8 cellular contexts compared by ENCODE assay signal in genomic region chr2:47782557-47783490, GRCh38. TPM values are rescaled to one million over a fixed set of nuclear protein-coding genes. Genes with fewer than 3 reads are reported as not detected.
DNase-seq lines count a peak whose midpoint lies in the region; TF ChIP-seq lines count a peak whose summit lies in the region.

A gene with protein sequence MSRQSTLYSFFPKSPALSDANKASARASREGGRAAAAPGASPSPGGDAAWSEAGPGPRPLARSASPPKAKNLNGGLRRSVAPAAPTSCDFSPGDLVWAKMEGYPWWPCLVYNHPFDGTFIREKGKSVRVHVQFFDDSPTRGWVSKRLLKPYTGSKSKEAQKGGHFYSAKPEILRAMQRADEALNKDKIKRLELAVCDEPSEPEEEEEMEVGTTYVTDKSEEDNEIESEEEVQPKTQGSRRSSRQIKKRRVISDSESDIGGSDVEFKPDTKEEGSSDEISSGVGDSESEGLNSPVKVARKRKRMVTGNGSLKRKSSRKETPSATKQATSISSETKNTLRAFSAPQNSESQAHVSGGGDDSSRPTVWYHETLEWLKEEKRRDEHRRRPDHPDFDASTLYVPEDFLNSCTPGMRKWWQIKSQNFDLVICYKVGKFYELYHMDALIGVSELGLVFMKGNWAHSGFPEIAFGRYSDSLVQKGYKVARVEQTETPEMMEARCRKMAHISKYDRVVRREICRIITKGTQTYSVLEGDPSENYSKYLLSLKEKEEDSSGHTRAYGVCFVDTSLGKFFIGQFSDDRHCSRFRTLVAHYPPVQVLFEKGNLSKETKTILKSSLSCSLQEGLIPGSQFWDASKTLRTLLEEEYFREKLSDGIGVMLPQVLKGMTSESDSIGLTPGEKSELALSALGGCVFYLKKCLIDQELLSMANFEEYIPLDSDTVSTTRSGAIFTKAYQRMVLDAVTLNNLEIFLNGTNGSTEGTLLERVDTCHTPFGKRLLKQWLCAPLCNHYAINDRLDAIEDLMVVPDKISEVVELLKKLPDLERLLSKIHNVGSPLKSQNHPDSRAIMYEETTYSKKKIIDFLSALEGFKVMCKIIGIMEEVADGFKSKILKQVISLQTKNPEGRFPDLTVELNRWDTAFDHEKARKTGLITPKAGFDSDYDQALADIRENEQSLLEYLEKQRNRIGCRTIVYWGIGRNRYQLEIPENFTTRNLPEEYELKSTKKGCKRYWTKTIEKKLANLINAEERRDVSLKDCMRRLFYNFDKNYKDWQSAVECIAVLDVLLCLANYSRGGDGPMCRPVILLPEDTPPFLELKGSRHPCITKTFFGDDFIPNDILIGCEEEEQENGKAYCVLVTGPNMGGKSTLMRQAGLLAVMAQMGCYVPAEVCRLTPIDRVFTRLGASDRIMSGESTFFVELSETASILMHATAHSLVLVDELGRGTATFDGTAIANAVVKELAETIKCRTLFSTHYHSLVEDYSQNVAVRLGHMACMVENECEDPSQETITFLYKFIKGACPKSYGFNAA (N-terminal part only) (plus strand): TSS chr2:47783145. CDS start chr2:47783234, 89 bp downstream.

- H2BK20ac ChIP-seq in H9 (ENCODE audit: low read depth, low read length, poor library complexity, severe bottlenecking) = no peak within 1 kb of the TSS

- H2AFZ ChIP-seq in H9 (ENCODE audit: low read length) = no peak within 1 kb of the TSS

- peak within 1 kb of the TSS; percentile 89 for H3K18ac ChIP-seq in H9 (ENCODE audit: insufficient read length, low read depth, low read length)

- H3K27me3 Mint-ChIP-seq in H9 (ENCODE audit: low read depth) (no peaks in the 10 kb centered on the region), neural crest cell (ENCODE audit: low read depth) (no peaks in the 10 kb centered on the region)

- no peaks in the 10 kb centered on the region for H3K79me1 ChIP-seq in H9 (ENCODE audit: insufficient read depth, low read depth, low read length, poor library complexity, severe bottlenecking)

- no peak within 1 kb of the TSS for H4K91ac ChIP-seq in H9 (ENCODE audit: insufficient read length, low read depth, low read length)

- no peak within 1 kb of the TSS for H3K56ac ChIP-seq in H9 (ENCODE audit: insufficient read length, low read depth, low read length)

- H3K4ac ChIP-seq in H9 (ENCODE audit: low read depth, low read length) = no peak within 1 kb of the TSS; the same call in 1 of the 2 replicates

- no peak within 1 kb of the TSS for H2BK5ac ChIP-seq in H9 (ENCODE audit: insufficient read length, low read length)

- no CpG with 5 or more reads among the region's 103 CpGs for WGBS in H9 (ENCODE audit: extremely low coverage, insufficient read length, low lambda C conversion rate)

- H3K4me2 ChIP-seq in H9 (ENCODE audit: insufficient read depth, insufficient read length, low read length) = peak within 1 kb of the TSS; percentile 88

- no peaks in the 10 kb centered on the region for H3K27me3 ChIP-seq in H9 (ENCODE audit: insufficient read depth, low read length)
- H3K27me3 ChIP-seq in stomach smooth muscle (ENCODE audit: control insufficient read depth in 1 of 2, insufficient read depth in 2 of 2, low read length in 2 of 2) = no peaks in the 10 kb centered on the region

- H3K4me3 ChIP-seq in stomach smooth muscle (ENCODE audit: low read length in 2 of 2) = peak within 1 kb of the TSS; percentile 79 to 87

- H3K36me3 Mint-ChIP-seq in H9 (ENCODE audit: insufficient read depth in 1 of 3, low read depth in 3 of 3) (peaks cover 12 to 22% (median 18%) of the 10 kb centered on the region in 3 experiments), neural crest cell (ENCODE audit: low read depth) (peaks cover 9% of the 10 kb centered on the region)

- no peak for TF ChIP-seq CTCF in H9 (conservative IDR thresholded peaks at IDR 0.05)
- TF ChIP-seq CTCF in neural crest cell (conservative IDR thresholded peaks at IDR 0.05) = no peak

- H3K4me3 Mint-ChIP-seq in H9 (peak within 1 kb of the TSS; percentile 92 to 96), neural crest cell (peak within 1 kb of the TSS; percentile 94)

- H4K20me1 ChIP-seq in H9 (ENCODE audit: control insufficient read depth, insufficient read depth, insufficient read length) = no peaks in the 10 kb centered on the region

- no peak within 1 kb of the TSS for H3K23ac ChIP-seq in H9 (ENCODE audit: insufficient read length, low read depth, low read length)

- no peak within 1 kb of the TSS for H2AK5ac ChIP-seq in H9 (ENCODE audit: insufficient read length, low read length)

- no peak within 1 kb of the TSS for H2BK120ac ChIP-seq in H9 (ENCODE audit: low read depth, low read length, poor library complexity, severe bottlenecking)

- H3K9me3 Mint-ChIP-seq in H9 (no peaks in the 10 kb centered on the region; a peak in 2 of 5 replicates), neural crest cell (no peaks in the 10 kb centered on the region)

- H4K5ac ChIP-seq in H9 (ENCODE audit: insufficient read length, low read depth, low read length) = no peak within 1 kb of the TSS

- H3K36me3 ChIP-seq in ES-I3 (ENCODE audit: insufficient read depth, low read length) = no peaks in the 10 kb centered on the region; the same call in 1 of the 2 replicates
- H3K36me3 ChIP-seq in stomach smooth muscle (ENCODE audit: control insufficient read depth in 2 of 2, insufficient read depth in 2 of 2, low read length in 2 of 2) = no peaks in the 10 kb centered on the region

- no peak within 1 kb of the TSS for H4K8ac ChIP-seq in H9 (replicated peaks; ENCODE audit: insufficient read length, low read depth, low read length)

- H3K23me2 ChIP-seq in H9 (ENCODE audit: insufficient read length, low read depth, low read length, poor library complexity, severe bottlenecking) = peaks cover 4% of the 10 kb centered on the region

- H3K9me3 ChIP-seq in ES-I3 (ENCODE audit: control insufficient read depth, insufficient read depth, low read length) (no peaks in the 10 kb centered on the region), H9 (ENCODE audit: control insufficient read depth, low read depth, low read length) (no peaks in the 10 kb centered on the region), stomach smooth muscle (ENCODE audit: control insufficient read depth in 2 of 2, low read length in 2 of 2) (no peaks in the 10 kb centered on the region)

- H2BK12ac ChIP-seq in H9 (ENCODE audit: insufficient read length, low read depth, low read length) = peak within 1 kb of the TSS; percentile 50

- H3K27ac Mint-ChIP-seq in H9 = peak within 1 kb of the TSS; percentile 91 to 95 (median 94)
- H3K27ac Mint-ChIP-seq in neural crest cell (ENCODE audit: unreplicated experiment) = peak within 1 kb of the TSS; percentile 94

- peak within 1 kb of the TSS; percentile 96 for H3K14ac ChIP-seq in H9 (ENCODE audit: insufficient read depth, low read length)

- peaks cover 38% of the 10 kb centered on the region for H3K79me2 ChIP-seq in H9 (ENCODE audit: insufficient read depth, low read length)

- no peak within 1 kb of the TSS for H3T11ph ChIP-seq in H9 (ENCODE audit: low read length)

- H3K4me1 Mint-ChIP-seq in H9 (peaks cover 32 to 37% of the 10 kb centered on the region in 2 experiments), neural crest cell (peaks cover 18% of the 10 kb centered on the region)

- no peak within 1 kb of the TSS for H2BK15ac ChIP-seq in H9 (ENCODE audit: low read depth, low read length)

- peak; percentile 90 for DNase-seq in H9
- DNase-seq in M059J (ENCODE audit: low read depth) = peak; percentile 82
- DNase-seq in SHP77 treated with DMSO at 0.1 percent for 48 hours (lab: John Stamatoyannopoulos, UW) = peak; percentile 82
- peak; percentile 82 for DNase-seq in activated gamma-delta T cell (lab: John Stamatoyannopoulos, UW)
- peak; percentile 62 for DNase-seq in fibroblast of the conjunctiva (ENCODE audit: low read depth)
- peak; percentile 79 for DNase-seq in neural crest cell (ENCODE audit: low read depth, low spot score)

- peaks cover 11% of the 10 kb centered on the region for H3K4me1 ChIP-seq in ES-I3 (ENCODE audit: insufficient read depth, low read length)
- H3K4me1 ChIP-seq in H9 (ENCODE audit: insufficient read depth, low read length) = peaks cover 2% of the 10 kb centered on the region; the same call in 1 of the 2 replicates
- H3K4me1 ChIP-seq in stomach smooth muscle (ENCODE audit: control insufficient read depth, insufficient read depth, low read length) = peaks cover 9% of the 10 kb centered on the region

- H3K27ac ChIP-seq in H9 (ENCODE audit: insufficient read length, low read depth, low read length) = peak within 1 kb of the TSS; percentile 53
- peak within 1 kb of the TSS; percentile 76 for H3K27ac ChIP-seq in stomach smooth muscle (ENCODE audit: low read length)

- H3K9ac ChIP-seq in ES-I3 (ENCODE audit: low read depth, low read length) (peak within 1 kb of the TSS; percentile 72), H9 (ENCODE audit: extremely low read depth, insufficient read length, low read length) (peak within 1 kb of the TSS; percentile 97), stomach smooth muscle (ENCODE audit: low read length in 2 of 2) (peak within 1 kb of the TSS; percentile 76 to 88)

RNA-seq across cellular contexts. Expression of the gene that starts here (rescaled TPM):
- total RNA-seq in H9 (2021) (303 and 313 TPM in 2 replicates), neural crest cell (213 TPM in 2 replicates)
- 83.4 and 123 TPM in 2 replicates for total RNA-seq in M059J (2014; rRNA removed; shearing (Covaris generic))

Comparison
In these comparisons a context has a peak if more than half of its experiments do, and no peak if none do; other contexts are left out.
1. Peak in every context shown above with its lines: DNase-seq, H3K4me3 ChIP-seq and H3K27ac ChIP-seq.